Comparison of ENCODE assay signal across 8 cellular contexts in genomic region chr14:60247994-60248696, GRCh38. TPM values are rescaled to one million over a fixed set of nuclear protein-coding genes. Genes with fewer than 3 reads are reported as not detected.
DNase-seq lines count a peak whose midpoint lies in the region; ATAC-seq and TF ChIP-seq lines count a peak whose summit lies in the region.

No MANE protein-coding gene starts in this region.

- H3K27ac Mint-ChIP-seq in natural killer cell: peak overlapping the region; percentile 100

- no peak for TF ChIP-seq CTCF in fibroblast of pulmonary artery (IDR thresholded peaks at IDR 0.05; ENCODE audit: low read length, missing control alignments)
- no peak for TF ChIP-seq CTCF in natural killer cell (IDR thresholded peaks at IDR 0.05)

- intact Hi-C loops in natural killer cell (cut with micrococcal nuclease): loop anchor here (2.0 to 5.0 kb wide), 3 partner anchors 97 to 1514 kb away; partner anchors contain the start of gene SNAPC1

- peaks cover 0 to 2% of the 10 kb centered on the region in 2 donors for H3K27me3 Mint-ChIP-seq in natural killer cell (ENCODE audit: low read depth in 2 of 2)

- peaks cover 47 to 52% of the 10 kb centered on the region in 2 donors for H3K4me1 Mint-ChIP-seq in natural killer cell

- no peaks in the 10 kb centered on the region for H3K36me3 Mint-ChIP-seq in natural killer cell

- ATAC-seq in GM21737 (IDR thresholded peaks at IDR 0.05; ENCODE audit: unreplicated experiment) (peak; percentile 53), natural killer cell (peak; percentile 62 to 73 (median 66))

- no peaks in the 10 kb centered on the region for H3K9me3 Mint-ChIP-seq in natural killer cell

- DNase-seq in DMS153 (lab: John Stamatoyannopoulos, UW): peak; percentile 81
- peak; percentile 41 for DNase-seq in KG1 (lab: John Stamatoyannopoulos, UW)
- DNase-seq in RPMI7951 (ENCODE audit: low read depth): peak; percentile 91
- DNase-seq in activated T-helper 9 cell treated with anti-CD3 and anti-CD28 coated beads, Interleukin-2, amount 50 U/mL, for 16 hours (ENCODE audit: low read depth): peak; percentile 72
- DNase-seq in fibroblast of pulmonary artery (ENCODE audit: low read depth): peak; percentile 93
- peak; percentile 67 for DNase-seq in natural killer cell
- peak; percentile 64 to 85 (median 82) for DNase-seq in stimulated activated naive CD4-positive, alpha-beta T cell (lab: John Stamatoyannopoulos, UW)

- peak overlapping the region; percentile 74 for H3K4me3 ChIP-seq in fibroblast of pulmonary artery (replicated peaks; ENCODE audit: low read depth, low read length)

- peak overlapping the region; percentile 99 for H3K4me3 Mint-ChIP-seq in natural killer cell

RNA-seq across cellular contexts. Expression of gene PPM1A, which starts 0.9 kb away (rescaled TPM):
- total RNA-seq in RPMI7951 (2014; rRNA removed; shearing (Covaris generic)): 11.3 and 12.7 TPM in 2 replicates
- total RNA-seq in natural killer cell: 100 to 1,000 TPM; 118 to 126 (median 119) TPM

Comparison
In these comparisons a context has a peak if more than half of its experiments do, and no peak if none do; other contexts are left out.
1. Peak in every context shown above with its lines: DNase-seq, ATAC-seq and H3K4me3 ChIP-seq.
2. DNase-seq: peak in every context shown above with its lines; median percentile 93 in fibroblast of pulmonary artery; 91 in RPMI7951; 82 in stimulated activated naive CD4-positive, alpha-beta T cell; 81 in DMS153; 72 in activated T-helper 9 cell treated with anti-CD3 and anti-CD28 coated beads, Interleukin-2, amount 50 U/mL, for 16 hours; 67 in natural killer cell; 41 in KG1.